ENCODE assay signal across 8 cellular contexts in the genomic region with DNA sequence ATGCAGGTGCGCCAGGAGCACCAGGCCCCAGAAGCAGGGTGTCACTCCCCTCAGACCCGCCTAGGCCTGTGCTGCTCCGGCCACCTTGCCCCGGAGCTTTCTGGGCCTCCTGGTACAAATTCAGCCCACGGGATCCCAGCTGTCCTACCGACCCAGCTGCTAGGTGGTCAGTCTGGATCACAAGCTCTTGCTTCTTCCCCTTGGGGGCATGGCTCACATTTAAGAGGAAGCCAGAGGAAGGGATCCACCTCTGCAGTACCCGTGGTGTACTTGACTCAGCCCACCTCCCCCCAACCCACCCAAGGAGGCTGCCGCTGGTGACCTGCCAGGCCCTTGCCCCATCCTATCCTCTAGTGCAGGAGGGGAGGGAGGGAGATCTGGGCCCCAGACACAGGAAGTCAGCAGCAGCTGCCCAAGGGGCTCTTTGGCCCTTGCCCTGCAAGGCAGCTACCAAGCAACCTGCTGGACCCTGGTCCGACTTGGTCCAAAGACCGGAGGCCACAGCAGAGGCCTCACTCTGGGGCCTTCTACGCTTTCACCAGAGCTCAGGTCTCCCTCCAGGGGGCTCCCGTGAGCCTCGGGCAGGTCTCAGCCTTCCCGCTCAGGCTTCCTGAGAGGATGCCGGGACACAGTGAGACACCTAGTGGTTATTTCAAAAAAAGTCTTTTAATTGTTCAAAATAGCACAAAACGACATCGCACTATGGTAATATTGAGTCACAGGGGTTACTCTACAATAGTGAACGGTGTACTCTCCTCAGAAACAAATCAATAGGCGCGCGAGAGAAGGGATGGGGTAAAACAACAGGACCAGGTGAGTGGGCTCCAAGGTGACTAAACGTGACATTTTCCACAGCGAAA. TPM values are rescaled to one million over a fixed set of nuclear protein-coding genes. Genes with fewer than 3 reads are reported as not detected.
DNase-seq lines count a peak whose midpoint lies in the region; ATAC-seq and TF ChIP-seq lines count a peak whose summit lies in the region.

No MANE protein-coding gene starts in this region.

- H3K4me1 Mint-ChIP-seq in activated naive CD8-positive, alpha-beta T cell treated with anti-CD3 and anti-CD28 coated beads, Interleukin-2, amount 50 U/mL, for 24 hours = peaks cover 46% of the 10 kb centered on the region

- peak overlapping the region; percentile 42 for H3K4me3 Mint-ChIP-seq in activated naive CD8-positive, alpha-beta T cell treated with anti-CD3 and anti-CD28 coated beads, Interleukin-2, amount 50 U/mL, for 24 hours

- H3K27ac Mint-ChIP-seq in activated naive CD8-positive, alpha-beta T cell treated with anti-CD3 and anti-CD28 coated beads, Interleukin-2, amount 50 U/mL, for 24 hours = peak overlapping the region; percentile 91

- no peaks in the 10 kb centered on the region for H3K27me3 Mint-ChIP-seq in activated naive CD8-positive, alpha-beta T cell treated with anti-CD3 and anti-CD28 coated beads, Interleukin-2, amount 50 U/mL, for 24 hours

- H3K36me3 ChIP-seq in cardiac muscle cell = peaks cover 3% of the 10 kb centered on the region

- no peak overlapping the region for H3K4me3 ChIP-seq in cardiac muscle cell

- no peaks in the 10 kb centered on the region for H3K9me3 ChIP-seq in cardiac muscle cell (ENCODE audit: low read depth)

- peak; percentile 33 for DNase-seq in GF-D8 (lab: John Stamatoyannopoulos, UW)
- DNase-seq in NCI-H1417 treated with DMSO at 0.1 percent for 48 hours (lab: John Stamatoyannopoulos, UW) = peak; percentile 20
- DNase-seq in T follicular helper cell (ENCODE audit: low read depth) = peak; percentile 74
- DNase-seq in activated naive CD8-positive, alpha-beta T cell treated with anti-CD3 and anti-CD28 coated beads, Interleukin-2, amount 50 U/mL, for 24 hours = peak; percentile 78
- DNase-seq in cardiac muscle cell (ENCODE audit: low read depth in 1 of 2, low spot score in 1 of 2) = peak; percentile 78 to 82
- peak; percentile 69 for DNase-seq in renal cortical epithelial cell (ENCODE audit: low read depth)
- no peak for DNase-seq in putamen (ENCODE audit: low spot score)

- peak; percentile 83 for TF ChIP-seq CTCF in cardiac muscle cell (IDR thresholded peaks at IDR 0.05; ENCODE audit: low read depth, low read length)

- peaks cover 19% of the 10 kb centered on the region for H3K36me3 Mint-ChIP-seq in activated naive CD8-positive, alpha-beta T cell treated with anti-CD3 and anti-CD28 coated beads, Interleukin-2, amount 50 U/mL, for 24 hours (ENCODE audit: low read depth)

- H3K27ac ChIP-seq in cardiac muscle cell = peak overlapping the region; percentile 39

- H3K27me3 ChIP-seq in cardiac muscle cell = no peaks in the 10 kb centered on the region

- peak; percentile 53 for ATAC-seq in HG02623 (IDR thresholded peaks at IDR 0.05; ENCODE audit: unreplicated experiment)
- peak; percentile 78 for ATAC-seq in activated naive CD8-positive, alpha-beta T cell treated with anti-CD3 and anti-CD28 coated beads, Interleukin-2, amount 50 U/mL, for 24 hours

- no peaks in the 10 kb centered on the region for H3K4me1 ChIP-seq in cardiac muscle cell (ENCODE audit: low read depth)

- no peaks in the 10 kb centered on the region for H3K9me3 Mint-ChIP-seq in activated naive CD8-positive, alpha-beta T cell treated with anti-CD3 and anti-CD28 coated beads, Interleukin-2, amount 50 U/mL, for 24 hours

RNA-seq across cellular contexts. Expression of a gene that starts 2.7 kb away (rescaled TPM):
- total RNA-seq in cardiac muscle cell = 5.7 and 12.4 TPM in 2 replicates
- 7.4 and 8.7 TPM in 2 replicates for polyA plus RNA-seq in cardiac muscle cell
- 1.9 and 3.6 TPM in 2 replicates for total RNA-seq in renal cortical epithelial cell

RNA-seq across cellular contexts. Expression of a gene that starts 12.3 kb away (rescaled TPM):
- total RNA-seq in cardiac muscle cell (90.1 and 127 TPM in 2 replicates), renal cortical epithelial cell (51.8 and 52.8 TPM in 2 replicates)
- 163 and 186 TPM in 2 replicates for polyA plus RNA-seq in cardiac muscle cell

RNA-seq across cellular contexts. Expression of a gene that starts 21.1 kb away (rescaled TPM):
- total RNA-seq in cardiac muscle cell (20.5 and 47.4 TPM in 2 replicates), renal cortical epithelial cell (11.8 and 19.3 TPM in 2 replicates)
- 16.5 and 30.1 TPM in 2 replicates for polyA plus RNA-seq in cardiac muscle cell

RNA-seq across cellular contexts. Expression of a gene that starts 24.5 kb away (rescaled TPM):
- total RNA-seq in cardiac muscle cell (72.7 and 85.6 TPM in 2 replicates), renal cortical epithelial cell (11.6 and 34.7 TPM in 2 replicates)
- 21.5 and 30.1 TPM in 2 replicates for polyA plus RNA-seq in cardiac muscle cell

RNA-seq across cellular contexts. Expression of a gene that starts 25.4 kb away (rescaled TPM):
- total RNA-seq in cardiac muscle cell = 12.9 and 13.4 TPM in 2 replicates
- 12.9 and 14.6 TPM in 2 replicates for polyA plus RNA-seq in cardiac muscle cell
- 5.4 and 8.3 TPM in 2 replicates for total RNA-seq in renal cortical epithelial cell
